Comparison of ENCODE assay signal across 16 cellular contexts in the genomic region with DNA sequence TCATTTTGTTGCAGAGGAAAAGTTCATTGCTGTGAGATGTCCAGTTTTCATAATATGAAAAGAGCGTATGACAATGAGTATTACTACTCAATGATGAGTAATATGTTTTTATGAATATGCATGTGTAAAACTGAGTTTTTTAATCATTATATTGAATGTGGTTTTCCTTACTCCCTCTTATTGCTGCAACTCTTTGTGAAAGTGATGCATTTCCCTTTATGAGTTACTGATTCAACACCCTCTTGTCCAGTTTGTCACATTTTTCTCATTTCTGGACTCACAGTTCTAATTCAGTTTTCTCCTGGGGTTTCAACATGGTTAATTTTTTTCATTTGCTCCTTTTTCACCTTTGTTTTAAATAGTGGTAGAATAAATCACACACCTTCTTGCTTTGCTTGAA. TPM values are rescaled to one million over a fixed set of nuclear protein-coding genes. Genes with fewer than 3 reads are reported as not detected.
DNase-seq lines count a peak whose midpoint lies in the region; ATAC-seq and TF ChIP-seq lines count a peak whose summit lies in the region.
"Had no signal": no experiment of that assay in that cellular context is flagged by ENCODE, and none has a peak within 500 bp of the region (broad histone marks: within the 10 kb centered on the region; RNA-seq: fewer than 3 reads in every experiment).

No MANE protein-coding gene starts in this region.

- H3K9me3 ChIP-seq in mesenchymal stem cell (ENCODE audit: control insufficient read depth, low read length) (peaks cover 37% of the 10 kb centered on the region), H9 (ENCODE audit: control insufficient read depth, low read depth, low read length) (peaks cover 45% of the 10 kb centered on the region)
- H3K9me3 ChIP-seq: testis had no signal

- H3K36me3 ChIP-seq in mesenchymal stem cell (ENCODE audit: control insufficient read depth in 1 of 2, insufficient read depth in 2 of 2, low read depth in 1 of 2, low read length in 2 of 2) = peaks cover 0 to 6% of the 10 kb centered on the region in 2 experiments
- H3K36me3 ChIP-seq: heart right ventricle, MG63, spleen had no signal

- H3K4me1 Mint-ChIP-seq in activated CD4-positive, alpha-beta memory T cell treated with anti-CD3 and anti-CD28 coated beads for 36 hours (ENCODE audit: low read depth) = peaks cover 6% of the 10 kb centered on the region
- H3K4me1 Mint-ChIP-seq in H9 = peaks cover 3 to 4% of the 10 kb centered on the region in 2 experiments; a peak in 2 of 4 replicates
- peaks cover 0 to 6% (median 1%) of the 10 kb centered on the region in 4 donors for H3K4me1 Mint-ChIP-seq in naive thymus-derived CD8-positive, alpha-beta T cell

- H4K20me1 ChIP-seq in H9 (ENCODE audit: control insufficient read depth, insufficient read depth, insufficient read length) = no peaks in the 10 kb centered on the region

- no peaks in the 10 kb centered on the region for H3K27me3 Mint-ChIP-seq in activated CD4-positive, alpha-beta memory T cell treated with anti-CD3 and anti-CD28 coated beads for 36 hours
- peaks cover 3% of the 10 kb centered on the region for H3K27me3 Mint-ChIP-seq in H9 (ENCODE audit: low read depth)
- peaks cover 0 to 11% (median 0%) of the 10 kb centered on the region in 5 donors for H3K27me3 Mint-ChIP-seq in naive thymus-derived CD8-positive, alpha-beta T cell
- H3K27me3 Mint-ChIP-seq: CD4-positive, CD25-positive, alpha-beta regulatory T cell had no signal

- CTCF ChIA-PET in activated CD4-positive, alpha-beta memory T cell treated with anti-CD3 and anti-CD28 coated beads for 36 hours (lab: Charles Lee) = no interaction called here

- no peak overlapping the region for H3T11ph ChIP-seq in H9 (ENCODE audit: low read length)

- no peak overlapping the region for H4K5ac ChIP-seq in H9 (ENCODE audit: insufficient read length, low read depth, low read length)

- no peak overlapping the region for H3K18ac ChIP-seq in mesenchymal stem cell (ENCODE audit: low read depth in 1 of 2, low read length in 2 of 2)
- no peak overlapping the region for H3K18ac ChIP-seq in H9 (ENCODE audit: insufficient read length, low read depth, low read length)

- H3K4ac ChIP-seq in mesenchymal stem cell (ENCODE audit: low read depth in 1 of 2, low read length in 2 of 2) = no peak overlapping the region
- no peak overlapping the region for H3K4ac ChIP-seq in H9 (ENCODE audit: low read depth, low read length)

- H4K91ac ChIP-seq in mesenchymal stem cell (ENCODE audit: low read length) (no peak overlapping the region), H9 (ENCODE audit: insufficient read length, low read depth, low read length) (no peak overlapping the region)

- H3K27ac ChIP-seq in mesenchymal stem cell (ENCODE audit: low read length, poor library complexity, severe bottlenecking) (peak overlapping the region; percentile 75), H9 (ENCODE audit: insufficient read length, low read depth, low read length) (no peak overlapping the region)
- H3K27ac ChIP-seq: testis had no signal

- H2BK15ac ChIP-seq in mesenchymal stem cell (ENCODE audit: low read depth, poor library complexity, severe bottlenecking) (no peak overlapping the region), H9 (ENCODE audit: low read depth, low read length) (no peak overlapping the region)

- no peak overlapping the region for H2BK20ac ChIP-seq in H9 (ENCODE audit: low read depth, low read length, poor library complexity, severe bottlenecking)

- H3K79me2 ChIP-seq in H9 (ENCODE audit: insufficient read depth, low read length) = no peaks in the 10 kb centered on the region

- no peak for DNase-seq in mesenchymal stem cell
- no peak for DNase-seq in activated CD4-positive, alpha-beta memory T cell treated with anti-CD3 and anti-CD28 coated beads for 36 hours
- DNase-seq in H9 = no peak
- no peak for DNase-seq in DMS 273 treated with DMSO at 0.1 percent for 48 hours (lab: John Stamatoyannopoulos, UW)
- no peak for DNase-seq in naive thymus-derived CD8-positive, alpha-beta T cell
- DNase-seq: activated CD4-positive, CD25-positive, alpha-beta regulatory T cell treated with anti-CD3 and anti-CD28 coated beads, Interleukin-2, amount 50 U/mL, for 72 hours; CD4-positive, CD25-positive, alpha-beta regulatory T cell; heart right ventricle; MG63; spleen; testis had no signal

- H3K27me3 ChIP-seq in mesenchymal stem cell (ENCODE audit: control insufficient read depth in 1 of 2, insufficient read depth in 1 of 2, low read length in 2 of 2) = no peaks in the 10 kb centered on the region
- no peaks in the 10 kb centered on the region for H3K27me3 ChIP-seq in H9 (ENCODE audit: insufficient read depth, low read length)
- H3K27me3 ChIP-seq: heart right ventricle, MG63, spleen, testis had no signal

- no peak overlapping the region for H3K23ac ChIP-seq in mesenchymal stem cell (ENCODE audit: low read length in 2 of 2)
- H3K23ac ChIP-seq in H9 (ENCODE audit: insufficient read length, low read depth, low read length) = no peak overlapping the region

- no peak overlapping the region for H4K8ac ChIP-seq in mesenchymal stem cell (ENCODE audit: low read length)
- H4K8ac ChIP-seq in H9 (replicated peaks; ENCODE audit: insufficient read length, low read depth, low read length) = no peak overlapping the region

- WGBS in mesenchymal stem cell = 40% methylated on average over 1 of the region's 1 CpG
- no CpG with 5 or more reads among the region's 1 CpG for WGBS in H9 (ENCODE audit: extremely low coverage, insufficient read length, low lambda C conversion rate)

- no peak overlapping the region for H3K4me2 ChIP-seq in mesenchymal stem cell (ENCODE audit: low read length, poor library complexity, severe bottlenecking)
- no peak overlapping the region for H3K4me2 ChIP-seq in H9 (ENCODE audit: insufficient read depth, insufficient read length, low read length)

- no peak overlapping the region for H3K56ac ChIP-seq in H9 (ENCODE audit: insufficient read length, low read depth, low read length)

- no peak for TF ChIP-seq CTCF in H9 (conservative IDR thresholded peaks at IDR 0.05)

- H2BK5ac ChIP-seq in mesenchymal stem cell (ENCODE audit: low read depth, low read length, poor library complexity, severe bottlenecking) (no peak overlapping the region), H9 (ENCODE audit: insufficient read length, low read length) (no peak overlapping the region)

- H2AFZ ChIP-seq in mesenchymal stem cell (ENCODE audit: low read depth, low read length) (no peak overlapping the region), H9 (ENCODE audit: low read length) (no peak overlapping the region)

- POLR2A ChIA-PET in activated CD4-positive, alpha-beta memory T cell treated with anti-CD3 and anti-CD28 coated beads for 36 hours (lab: Charles Lee) = no interaction called here
- POLR2A ChIA-PET in naive thymus-derived CD8-positive, alpha-beta T cell (lab: Charles Lee) = no interaction called here

- H3K4me1 ChIP-seq in mesenchymal stem cell (ENCODE audit: control insufficient read depth, insufficient read depth, low read depth, low read length) (peaks cover 1% of the 10 kb centered on the region), H9 (ENCODE audit: insufficient read depth, low read length) (no peaks in the 10 kb centered on the region)

- no peak overlapping the region for H3K4me3 Mint-ChIP-seq in activated CD4-positive, alpha-beta memory T cell treated with anti-CD3 and anti-CD28 coated beads for 36 hours
- H3K4me3 Mint-ChIP-seq in H9 = no peak overlapping the region
- H3K4me3 Mint-ChIP-seq in naive thymus-derived CD8-positive, alpha-beta T cell = no peak overlapping the region
- H3K4me3 Mint-ChIP-seq: CD4-positive, CD25-positive, alpha-beta regulatory T cell had no signal

- H3K9me3 Mint-ChIP-seq in activated CD4-positive, alpha-beta memory T cell treated with anti-CD3 and anti-CD28 coated beads for 36 hours = peaks cover 36% of the 10 kb centered on the region
- H3K9me3 Mint-ChIP-seq in H9 = peaks cover 57 to 65% of the 10 kb centered on the region in 2 experiments
- peaks cover 9 to 56% (median 22%) of the 10 kb centered on the region in 9 donors for H3K9me3 Mint-ChIP-seq in naive thymus-derived CD8-positive, alpha-beta T cell

- H3K36me3 Mint-ChIP-seq in activated CD4-positive, alpha-beta memory T cell treated with anti-CD3 and anti-CD28 coated beads for 36 hours = peaks cover 7% of the 10 kb centered on the region
- H3K36me3 Mint-ChIP-seq in H9 (ENCODE audit: insufficient read depth in 1 of 3, low read depth in 3 of 3) = peaks cover 18 to 67% (median 40%) of the 10 kb centered on the region in 3 experiments
- peaks cover 0 to 15% (median 14%) of the 10 kb centered on the region in 3 donors for H3K36me3 Mint-ChIP-seq in naive thymus-derived CD8-positive, alpha-beta T cell
- H3K36me3 Mint-ChIP-seq: CD4-positive, CD25-positive, alpha-beta regulatory T cell had no signal

- peak; percentile 64 for ATAC-seq in GM18858 (IDR thresholded peaks at IDR 0.05; ENCODE audit: unreplicated experiment)
- peak; percentile 74 for ATAC-seq in GM21619 (IDR thresholded peaks at IDR 0.05; ENCODE audit: unreplicated experiment)
- ATAC-seq in HG03457 (IDR thresholded peaks at IDR 0.05; ENCODE audit: unreplicated experiment) = peak; percentile 68
- ATAC-seq in naive thymus-derived CD8-positive, alpha-beta T cell = no peak
- ATAC-seq: heart right ventricle, left lobe of liver had no signal

- no peaks in the 10 kb centered on the region for H3K23me2 ChIP-seq in H9 (ENCODE audit: insufficient read length, low read depth, low read length, poor library complexity, severe bottlenecking)

- H3K27ac Mint-ChIP-seq in activated CD4-positive, alpha-beta memory T cell treated with anti-CD3 and anti-CD28 coated beads for 36 hours = no peak overlapping the region
- no peak overlapping the region for H3K27ac Mint-ChIP-seq in H9
- H3K27ac Mint-ChIP-seq in naive thymus-derived CD8-positive, alpha-beta T cell = no peak overlapping the region
- H3K27ac Mint-ChIP-seq: CD4-positive, CD25-positive, alpha-beta regulatory T cell had no signal

- H3K9ac ChIP-seq in mesenchymal stem cell (ENCODE audit: low read length) = peak overlapping the region; percentile 81
- H3K9ac ChIP-seq in H9 (ENCODE audit: extremely low read depth, insufficient read length, low read length) = no peak overlapping the region

- H2AK5ac ChIP-seq in mesenchymal stem cell (ENCODE audit: low read length, severe bottlenecking) = no peak overlapping the region
- H2AK5ac ChIP-seq in H9 (ENCODE audit: insufficient read length, low read length) = no peak overlapping the region

- H2BK12ac ChIP-seq in mesenchymal stem cell (ENCODE audit: low read length in 2 of 2) (no peak overlapping the region), H9 (ENCODE audit: insufficient read length, low read depth, low read length) (no peak overlapping the region)

- intact Hi-C loops in activated CD4-positive, alpha-beta memory T cell treated with anti-CD3 and anti-CD28 coated beads for 36 hours (cut with micrococcal nuclease) = no loop called here

- H2BK120ac ChIP-seq in mesenchymal stem cell (ENCODE audit: low read depth, low read length) (no peak overlapping the region), H9 (ENCODE audit: low read depth, low read length, poor library complexity, severe bottlenecking) (no peak overlapping the region)

- H3K14ac ChIP-seq in mesenchymal stem cell (ENCODE audit: low read length in 2 of 2) (no peak overlapping the region), H9 (ENCODE audit: insufficient read depth, low read length) (no peak overlapping the region)

- no peak overlapping the region for H3K4me3 ChIP-seq in mesenchymal stem cell (ENCODE audit: insufficient read depth in 1 of 2, low read depth in 1 of 2, low read length in 2 of 2)
- H3K4me3 ChIP-seq: heart right ventricle, MG63, testis had no signal

- H3K79me1 ChIP-seq in mesenchymal stem cell (replicated peaks; ENCODE audit: low read length, poor library complexity, severe bottlenecking) (no peaks in the 10 kb centered on the region), H9 (ENCODE audit: insufficient read depth, low read depth, low read length, poor library complexity, severe bottlenecking) (no peaks in the 10 kb centered on the region)

RNA-seq across cellular contexts. Expression of gene KCNJ15, which starts 35.2 kb away (rescaled TPM):
- 0.99 TPM for polyA plus RNA-seq in mesenchymal stem cell (2013, experiment 1 of 2)
- polyA plus RNA-seq in mesenchymal stem cell (2013, experiment 2 of 2) = 1.00 TPM
- total RNA-seq in activated CD4-positive, alpha-beta memory T cell treated with anti-CD3 and anti-CD28 coated beads for 36 hours = under 1 TPM; 0.15 to 0.17 TPM
- total RNA-seq in H9 (2021) = not detected in 2 replicates
- total RNA-seq in naive thymus-derived CD8-positive, alpha-beta T cell = not detected
- polyA plus RNA-seq in naive thymus-derived CD8-positive, alpha-beta T cell = not detected
- polyA plus RNA-seq: CD4-positive, CD25-positive, alpha-beta regulatory T cell; neural cell had no signal

Comparison
In these comparisons a context has a peak if more than half of its experiments do, and no peak if none do; other contexts are left out.
1. ATAC-seq: peak in GM18858 (single experiment), GM21619 (single experiment) and HG03457 (single experiment); none in naive thymus-derived CD8-positive, alpha-beta T cell (0 of 2).